19 cellular contexts compared by ENCODE assay signal in genomic region chr2:159071190-159071915, GRCh38.
DNase-seq lines count a peak whose midpoint lies in the region; ATAC-seq, FAIRE-seq and TF ChIP-seq lines count a peak whose summit lies in the region.
"Had no signal": no experiment of that assay in that cellular context is flagged by ENCODE, and none has a peak within 500 bp of the region (broad histone marks: within the 10 kb centered on the region; RNA-seq: fewer than 3 reads in every experiment).

No MANE protein-coding gene starts in this region.

- peaks cover 54% of the 10 kb centered on the region for H3K4me1 ChIP-seq in mammary epithelial cell (ENCODE audit: insufficient read depth, low read length)
- H3K4me1 ChIP-seq in thyroid gland = peaks cover 53 to 75% of the 10 kb centered on the region in 2 donors

- peak; percentile 23 for FAIRE-seq in H54 (lab: Jason Lieb, UNC)
- FAIRE-seq: G401.6, islet of Langerhans, RCC 7860 had no signal

- in situ Hi-C loops in mammary epithelial cell (cut with MboI; ENCODE audit: low sequenced_read_pairs in 2 of 2) = no loop called here

- H4K20me1 ChIP-seq in mammary epithelial cell (ENCODE audit: insufficient read depth, low read length) = no peaks in the 10 kb centered on the region

- H3K27me3 Mint-ChIP-seq in activated naive CD8-positive, alpha-beta T cell treated with anti-CD3 and anti-CD28 coated beads, Interleukin-2, amount 50 U/mL, for 24 hours = no peaks in the 10 kb centered on the region
- H3K27me3 Mint-ChIP-seq: activated naive CD8-positive, alpha-beta T cell had no signal

- no peak for ATAC-seq in activated naive CD8-positive, alpha-beta T cell treated with anti-CD3 and anti-CD28 coated beads, Interleukin-2, amount 50 U/mL, for 24 hours
- ATAC-seq: mucosa of descending colon had no signal

- TF ChIP-seq POLR2A in H54 (IDR thresholded peaks at IDR 0.05; ENCODE audit: low read depth, low read length) (no peak), thyroid gland (IDR thresholded peaks at IDR 0.05) (no peak)

- H3K4me2 ChIP-seq in mammary epithelial cell (ENCODE audit: insufficient read depth, low read depth, low read length) = no peak overlapping the region

- CTCF ChIA-PET in mammary epithelial cell (lab: Charles Lee; ENCODE audit: low non-redundant PET) = interaction anchor here (0.6 kb wide), 1 partner anchor 9 kb away, joined by 3 read pairs; no protein-coding TSS in a partner anchor

- TF ChIP-seq CTCF in mammary epithelial cell (conservative IDR thresholded peaks at IDR 0.05 in 1 of 2, IDR thresholded peaks at IDR 0.05 in 1 of 2; ENCODE audit: extremely low read depth in 1 of 2, insufficient read depth in 1 of 2, low read depth in 1 of 2, low read length in 2 of 2) = no peak
- TF ChIP-seq CTCF in thyroid gland (IDR thresholded peaks at IDR 0.05) = peak in 2 of 6 experiments; percentile 8 to 12

- no peaks in the 10 kb centered on the region for H3K9me3 ChIP-seq in mammary epithelial cell (replicated peaks; ENCODE audit: insufficient read depth, low read length)
- H3K9me3 ChIP-seq in thyroid gland = no peaks in the 10 kb centered on the region
- H3K9me3 ChIP-seq: mucosa of descending colon had no signal

- dilution Hi-C loops in mammary epithelial cell (cut with HindIII; ENCODE audit: low sequenced_read_pairs) = no loop called here

- no peak overlapping the region for H3K4me3 Mint-ChIP-seq in activated naive CD8-positive, alpha-beta T cell treated with anti-CD3 and anti-CD28 coated beads, Interleukin-2, amount 50 U/mL, for 24 hours
- H3K4me3 Mint-ChIP-seq: activated naive CD8-positive, alpha-beta T cell; CD8-positive, alpha-beta memory T cell had no signal

- H3K36me3 ChIP-seq in mammary epithelial cell (ENCODE audit: insufficient read depth, low read length) (no peaks in the 10 kb centered on the region), thyroid gland (no peaks in the 10 kb centered on the region)

- intact Hi-C loops in mammary epithelial cell (cut with micrococcal nuclease) = no loop called here
- intact Hi-C loops in thyroid gland (cut with DNase I) = no loop called here

- H3K4me1 Mint-ChIP-seq in activated naive CD8-positive, alpha-beta T cell treated with anti-CD3 and anti-CD28 coated beads, Interleukin-2, amount 50 U/mL, for 24 hours = no peaks in the 10 kb centered on the region
- H3K4me1 Mint-ChIP-seq: CD8-positive, alpha-beta memory T cell had no signal

- WGBS in mammary epithelial cell (ENCODE audit: low coverage, missing lambda C conversion rate) = 35% methylated on average over 2 of the region's 2 CpGs
- 70 to 84% methylated on average over 2 of the region's 2 CpGs for WGBS in thyroid gland, 2 donors

- H3K4me3 ChIP-seq in mammary epithelial cell (replicated peaks in 1 of 3; ENCODE audit: insufficient read depth in 1 of 3, low read depth in 2 of 3, low read length in 3 of 3) (no peak overlapping the region), thyroid gland (replicated peaks in 1 of 3) (no peak overlapping the region)
- H3K4me3 ChIP-seq: mucosa of descending colon had no signal

- H3K27ac ChIP-seq in mammary epithelial cell (ENCODE audit: insufficient read depth, low read depth, low read length) (peak overlapping the region; percentile 3), layer of hippocampus (ENCODE audit: low read depth, low read length) (peak overlapping the region; percentile 21), thyroid gland (peak overlapping the region; percentile 40 to 88 (median 69))
- H3K27ac ChIP-seq: parathyroid adenoma had no signal

- H3K27me3 ChIP-seq in mammary epithelial cell (ENCODE audit: insufficient read depth, low read length) (no peaks in the 10 kb centered on the region), layer of hippocampus (ENCODE audit: control insufficient read depth, insufficient read depth, low read length) (no peaks in the 10 kb centered on the region), thyroid gland (no peaks in the 10 kb centered on the region)

- H2AFZ ChIP-seq in mammary epithelial cell (ENCODE audit: low read depth, low read length) = no peak overlapping the region
- H2AFZ ChIP-seq: parathyroid adenoma had no signal

- no peaks in the 10 kb centered on the region for H3K36me3 Mint-ChIP-seq in activated naive CD8-positive, alpha-beta T cell treated with anti-CD3 and anti-CD28 coated beads, Interleukin-2, amount 50 U/mL, for 24 hours (ENCODE audit: low read depth)
- H3K36me3 Mint-ChIP-seq: activated naive CD8-positive, alpha-beta T cell; CD8-positive, alpha-beta memory T cell had no signal

- H3K9ac ChIP-seq in mammary epithelial cell (ENCODE audit: insufficient read depth, low read length) = no peak overlapping the region
- H3K9ac ChIP-seq: parathyroid adenoma had no signal

- no peak overlapping the region for H3K27ac Mint-ChIP-seq in activated naive CD8-positive, alpha-beta T cell treated with anti-CD3 and anti-CD28 coated beads, Interleukin-2, amount 50 U/mL, for 24 hours
- H3K27ac Mint-ChIP-seq: activated naive CD8-positive, alpha-beta T cell had no signal

- H3K79me2 ChIP-seq in mammary epithelial cell (ENCODE audit: insufficient read depth, low read length) = peaks cover 76% of the 10 kb centered on the region
- H3K79me2 ChIP-seq: parathyroid adenoma had no signal

- DNase-seq in H54 (ENCODE audit: insufficient read length, low spot score) (no peak), mammary epithelial cell (no peak), thyroid gland (no peak), NCI-H69 (lab: John Stamatoyannopoulos, UW) (no peak), NOMO-1 treated with DMSO at 0.1 percent for 48 hours (lab: John Stamatoyannopoulos, UW; ENCODE audit: unreplicated experiment) (no peak)
- DNase-seq in activated naive CD8-positive, alpha-beta T cell treated with anti-CD3 and anti-CD28 coated beads, Interleukin-2, amount 50 U/mL, for 24 hours = no peak
- DNase-seq: activated CD4-positive, alpha-beta T cell treated with anti-CD3 and anti-CD28 coated beads for 48 hours; CD8-positive, alpha-beta memory T cell; Karpas-422; mucosa of descending colon; NCI-H187 treated with DMSO at 0.1 percent for 48 hours; NCI-H524 treated with DMSO at 0.1 percent for 48 hours; T-helper 2 cell had no signal

- no TSS peak for BruUV-seq in mammary epithelial cell (replicated peaks; lab: Mats Ljungman, UMichigan)

- no peaks in the 10 kb centered on the region for H3K9me3 Mint-ChIP-seq in activated naive CD8-positive, alpha-beta T cell treated with anti-CD3 and anti-CD28 coated beads, Interleukin-2, amount 50 U/mL, for 24 hours
- H3K9me3 Mint-ChIP-seq: CD8-positive, alpha-beta memory T cell had no signal

Comparison
In these comparisons a context has a peak if more than half of its experiments do, and no peak if none do; other contexts are left out.
1. H3K27ac ChIP-seq: peak in every context shown above with its lines; median percentile 69 in thyroid gland; 21 in layer of hippocampus; 3 in mammary epithelial cell.